In the genomic region with DNA sequence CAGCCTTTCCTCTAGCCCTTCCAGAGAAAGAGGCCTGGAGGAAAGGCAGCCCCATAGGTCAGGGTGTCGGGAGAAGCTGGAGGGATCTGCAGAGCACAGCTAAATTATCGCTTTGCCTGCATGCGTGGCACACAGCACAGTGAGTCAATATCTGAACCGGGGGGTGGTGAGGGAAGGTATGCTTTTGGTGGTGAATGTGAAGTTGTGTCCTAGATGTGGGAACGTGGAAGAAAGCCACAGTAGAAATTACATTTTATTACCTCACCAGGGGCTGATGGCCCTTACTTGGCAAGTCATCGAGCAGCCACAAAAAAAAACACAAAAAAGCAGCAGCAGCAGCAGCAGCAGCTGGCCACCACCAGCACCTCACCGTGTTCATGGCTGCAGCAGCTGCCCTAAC, we compare ENCODE assay signal across 10 cellular contexts.
"Had no signal": no experiment of that assay in that cellular context is flagged by ENCODE, and none has a peak within 500 bp of the region (broad histone marks: within the 10 kb centered on the region; RNA-seq: fewer than 3 reads in every experiment).

No MANE protein-coding gene starts in this region.

- H3K9me3 ChIP-seq: ascending aorta, sigmoid colon had no signal

- DNase-seq: activated CD4-positive, alpha-beta memory T cell treated with anti-CD3 and anti-CD28 coated beads, Interleukin-2, amount 10 ng/mL, durations not matched to agents 7 days and 5 days; activated naive CD8-positive, alpha-beta T cell treated with anti-CD3 and anti-CD28 coated beads, Interleukin-2, amount 10 ng/mL, durations not matched to agents 7 days and 5 days; immature natural killer cell; left cardiac atrium; natural killer cell; sigmoid colon; stimulated activated CD4-positive, alpha-beta T cell treated with anti-CD3 and anti-CD28 coated beads, Interleukin-2, amount 100 ng/mL, for 48 hours; stimulated activated naive CD4-positive, alpha-beta T cell treated with Interleukin-2 at 50 U/mL for 16 hours; SW 1271 had no signal

- H3K4me3 ChIP-seq: ascending aorta, sigmoid colon had no signal

- H3K27me3 ChIP-seq: ascending aorta, sigmoid colon had no signal

- H3K27ac ChIP-seq: ascending aorta, sigmoid colon had no signal

- H3K4me1 ChIP-seq: ascending aorta, sigmoid colon had no signal

- ATAC-seq: left cardiac atrium, natural killer cell had no signal

- H3K36me3 ChIP-seq: ascending aorta, sigmoid colon had no signal
